Comparison of ENCODE assay signal across 14 cellular contexts in genomic region chr6:27544612-27545260, GRCh38.
DNase-seq lines count a peak whose midpoint lies in the region; ATAC-seq and TF ChIP-seq lines count a peak whose summit lies in the region.
"Had no signal": no experiment of that assay in that cellular context is flagged by ENCODE, and none has a peak within 500 bp of the region (broad histone marks: within the 10 kb centered on the region; RNA-seq: fewer than 3 reads in every experiment).

No MANE protein-coding gene starts in this region.

- H3K4me1 ChIP-seq in mesendoderm (ENCODE audit: control insufficient read depth, low read depth, low read length): no peaks in the 10 kb centered on the region
- H3K4me1 ChIP-seq: colonic mucosa, thyroid gland had no signal

- DNase-seq in AG10803 (ENCODE audit: low read depth): no peak
- no peak for DNase-seq in HFF-Myc (ENCODE audit: extremely low read depth, low read depth)
- peak; percentile 44 for DNase-seq in MCF 10A (ENCODE audit: unreplicated experiment)
- peak; percentile 44 for DNase-seq in mesendoderm
- DNase-seq in stimulated activated CD4-positive, alpha-beta T cell treated with anti-CD3 and anti-CD28 coated beads, Interleukin-15, amount 100 ng/mL, for 24 hours: no peak
- DNase-seq: activated CD4-positive, CD25-positive, alpha-beta regulatory T cell; DND-41; NCI-H1092 treated with DMSO at 0.1 percent for 48 hours; PC-3; thyroid gland had no signal

- no peak overlapping the region for H3K23ac ChIP-seq in mesendoderm (ENCODE audit: low read length)

- H3K27me3 ChIP-seq in mesendoderm (ENCODE audit: insufficient read depth, low read length, poor library complexity): no peaks in the 10 kb centered on the region

- peak overlapping the region; percentile 47 for H3K4me3 ChIP-seq in AG10803 (ENCODE audit: low read length)
- H3K4me3 ChIP-seq in HFF-Myc (replicated peaks; ENCODE audit: low read depth, low read length): peak overlapping the region; percentile 61
- H3K4me3 ChIP-seq in mesendoderm (ENCODE audit: low read length): peak overlapping the region; percentile 74
- H3K4me3 ChIP-seq: colonic mucosa, thyroid gland had no signal

- H3K36me3 ChIP-seq in mesendoderm (ENCODE audit: control insufficient read depth, insufficient read depth, low read length): no peaks in the 10 kb centered on the region
- H3K36me3 ChIP-seq: colonic mucosa, thyroid gland had no signal

- H3K79me2 ChIP-seq in mesendoderm (ENCODE audit: control insufficient read depth, insufficient read depth, low read length): no peaks in the 10 kb centered on the region

- peaks cover 11% of the 10 kb centered on the region for H3K36me3 Mint-ChIP-seq in MCF 10A (ENCODE audit: insufficient read depth, unreplicated experiment)

- no peak overlapping the region for H2BK15ac ChIP-seq in mesendoderm (replicated peaks; ENCODE audit: low read depth)

- POLR2A ChIA-PET in MCF 10A (lab: Yijun Ruan, JAX): interaction anchor here (0.5 to 5.9 kb wide), 31 partner anchors 9 to 1403 kb away, joined by 3 to 37 read pairs (median 3); a partner anchor contains a TSS

- CTCF ChIA-PET in MCF 10A (lab: Yijun Ruan, JAX): interaction anchor here (0.5 to 1.6 kb wide), 8 partner anchors 26 to 1032 kb away, joined by 3 to 14 read pairs (median 3); no protein-coding TSS in a partner anchor

- WGBS in mesendoderm (ENCODE audit: extremely low coverage, insufficient coverage, low lambda C conversion rate): no CpG with 5 or more reads among the region's 20 CpGs

- TF ChIP-seq CTCF in AG10803 (conservative IDR thresholded peaks at IDR 0.05; ENCODE audit: low read length) (no peak), HFF-Myc (IDR thresholded peaks at IDR 0.05; ENCODE audit: low read depth, low read length, missing control alignments) (no peak), MCF 10A (IDR thresholded peaks at IDR 0.05; ENCODE audit: unreplicated experiment) (no peak)

- peak overlapping the region; percentile 99 for H3K18ac ChIP-seq in mesendoderm (ENCODE audit: low read length)

- H3K56ac ChIP-seq in mesendoderm (ENCODE audit: low read length): peak overlapping the region; percentile 80

- no TSS peak for BruUV-seq in MCF 10A (replicated peaks; lab: Mats Ljungman, UMichigan)

- peaks cover 22% of the 10 kb centered on the region for H3K4me1 Mint-ChIP-seq in MCF 10A (ENCODE audit: insufficient read depth, unreplicated experiment)

- H3K27ac Mint-ChIP-seq in MCF 10A (ENCODE audit: low read depth, unreplicated experiment): peak overlapping the region; percentile 91

- H3K27ac ChIP-seq in mesendoderm (ENCODE audit: low read depth, low read length): no peak overlapping the region
- H3K27ac ChIP-seq: colonic mucosa, thyroid gland had no signal

- H3K4ac ChIP-seq in mesendoderm (ENCODE audit: low read depth, low read length): no peak overlapping the region

- no peak overlapping the region for H4K8ac ChIP-seq in mesendoderm (ENCODE audit: low read depth, low read length)

- H3K4me3 Mint-ChIP-seq in MCF 10A (ENCODE audit: unreplicated experiment): peak overlapping the region; percentile 83

- peak overlapping the region; percentile 75 for H3K9ac ChIP-seq in mesendoderm (ENCODE audit: low read length)

- H2BK5ac ChIP-seq in mesendoderm (ENCODE audit: low read length): no peak overlapping the region

- no peaks in the 10 kb centered on the region for H3K9me3 Mint-ChIP-seq in MCF 10A (ENCODE audit: unreplicated experiment)

- ATAC-seq in GM18519 (IDR thresholded peaks at IDR 0.05; ENCODE audit: low FRiP score, unreplicated experiment) (no peak), GM21786 (IDR thresholded peaks at IDR 0.05; ENCODE audit: unreplicated experiment) (no peak), GM18498 (IDR thresholded peaks at IDR 0.05; ENCODE audit: unreplicated experiment) (no peak)
- ATAC-seq: PC-3 had no signal

- intact Hi-C loops in MCF 10A (cut with micrococcal nuclease): loop anchor here (1.0 to 5.0 kb wide), 6 partner anchors 25 to 367 kb away; no protein-coding TSS in a partner anchor

- no peak overlapping the region for H2BK120ac ChIP-seq in mesendoderm (ENCODE audit: low read depth, low read length)

- H3K79me1 ChIP-seq in mesendoderm (ENCODE audit: low read length): no peaks in the 10 kb centered on the region

- H3K27me3 Mint-ChIP-seq in MCF 10A (ENCODE audit: insufficient read depth, unreplicated experiment): no peaks in the 10 kb centered on the region

- no peak overlapping the region for H2AK5ac ChIP-seq in mesendoderm (ENCODE audit: low read length)

- no peak overlapping the region for H4K5ac ChIP-seq in mesendoderm (ENCODE audit: low read length)

- peak overlapping the region; percentile 37 for H3K4me2 ChIP-seq in mesendoderm (ENCODE audit: low read length)

Comparison
In these comparisons a context has a peak if more than half of its experiments do, and no peak if none do; other contexts are left out.
1. DNase-seq: peak in MCF 10A (single experiment) and mesendoderm (single experiment); none in AG10803 (single experiment), HFF-Myc (single experiment) and stimulated activated CD4-positive, alpha-beta T cell treated with anti-CD3 and anti-CD28 coated beads, Interleukin-15, amount 100 ng/mL, for 24 hours (single experiment).
2. Peak in every context shown above with its lines, with median percentiles within 50 percentile points of each other: H3K4me3 ChIP-seq.